1 cellular context compared by ENCODE assay signal in genomic region chr19:4183967-4184717, GRCh38.
TF ChIP-seq lines count a peak whose summit lies in the region.

No MANE protein-coding gene starts in this region.

TF ChIP-seq in HepG2, 621 proteins besides CTCF, POLR2A, EP300 and RAD21:
- no peak for TF ChIP-seq ZBTB4 (CRISPR knock-in tag; IDR thresholded peaks at IDR 0.05; ENCODE audit: borderline replicate concordance)
- peak; percentile 45; the same call in 1 of the 2 replicates for TF ChIP-seq UBTF (CRISPR knock-in tag; IDR thresholded peaks at IDR 0.05)
- TF ChIP-seq ZNF574 (CRISPR knock-in tag; IDR thresholded peaks at IDR 0.05): 0 out of 2 replicates have a peak, but pooled peaks have one; percentile 0
- TF ChIP-seq CCDC6 (CRISPR knock-in tag; IDR thresholded peaks at IDR 0.05): no peak
- no peak for TF ChIP-seq ZNF878 (CRISPR knock-in tag; IDR thresholded peaks at IDR 0.05)
- TF ChIP-seq ZNF598 (CRISPR knock-in tag; IDR thresholded peaks at IDR 0.05; ENCODE audit: borderline replicate concordance): no peak
- TF ChIP-seq ZBTB43 (CRISPR knock-in tag; conservative IDR thresholded peaks at IDR 0.05): no peak
- no peak for TF ChIP-seq SCMH1 (CRISPR knock-in tag; IDR thresholded peaks at IDR 0.05; ENCODE audit: borderline replicate concordance)
- TF ChIP-seq ZNF17 (CRISPR knock-in tag; IDR thresholded peaks at IDR 0.05): no peak
- 0 out of 2 replicates have a peak, but pooled peaks have one; percentile 16 for TF ChIP-seq ZNF687 (CRISPR knock-in tag; IDR thresholded peaks at IDR 0.05)
